In the genomic region with DNA sequence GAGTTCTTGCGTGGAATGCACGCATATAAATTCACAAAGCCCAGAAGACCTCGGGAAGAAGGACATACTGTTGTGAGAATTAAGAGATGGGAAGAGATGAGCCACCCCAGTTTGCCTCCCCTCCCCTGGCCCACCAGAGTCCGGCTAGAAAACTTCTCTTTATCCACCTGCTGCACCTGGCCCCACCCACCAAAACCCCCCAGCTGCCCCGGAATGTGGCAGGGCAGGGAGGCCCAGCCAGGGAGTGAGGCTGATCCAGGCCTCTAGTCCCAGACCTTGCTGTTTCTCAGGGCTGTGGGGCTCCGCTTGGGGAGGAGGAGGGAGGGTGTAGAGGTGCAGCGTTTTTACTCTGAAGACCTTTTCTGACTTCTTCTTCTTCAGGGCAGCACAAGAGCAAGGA, we compare ENCODE assay signal across 6 cellular contexts. TPM values are rescaled to one million over a fixed set of nuclear protein-coding genes. Genes with fewer than 3 reads are reported as not detected.
"Had no signal": no experiment of that assay in that cellular context is flagged by ENCODE, and none has a peak within 500 bp of the region (broad histone marks: within the 10 kb centered on the region; RNA-seq: fewer than 3 reads in every experiment).

No MANE protein-coding gene starts in this region.

RNA-seq across cellular contexts. Expression of a gene that starts 0.6 kb away (rescaled TPM):
- total RNA-seq: PC-3, Peyer's patch had no signal

RNA-seq across cellular contexts. Expression of a gene that starts 24.7 kb away (rescaled TPM):
- total RNA-seq: M059J, PC-3, Peyer's patch, Right ventricle myocardium superior, SJSA1 had no signal
- polyA plus RNA-seq: SK-N-SH had no signal
